In genomic region chr7:7567898-7568531, GRCh38 we compare ENCODE assay signal across 9 cellular contexts. TPM values are rescaled to one million over a fixed set of nuclear protein-coding genes. Genes with fewer than 3 reads are reported as not detected.
DNase-seq lines count a peak whose midpoint lies in the region; ATAC-seq, FAIRE-seq and TF ChIP-seq lines count a peak whose summit lies in the region.
"Had no signal": no experiment of that assay in that cellular context is flagged by ENCODE, and none has a peak within 500 bp of the region (broad histone marks: within the 10 kb centered on the region; RNA-seq: fewer than 3 reads in every experiment).

No MANE protein-coding gene starts in this region.

- TF ChIP-seq CTCF in GM12864 (IDR thresholded peaks at IDR 0.05; ENCODE audit: low read depth, low read length, missing control alignments) (no peak), psoas muscle (IDR thresholded peaks at IDR 0.05) (no peak)

- DNase-seq in GM12864 (ENCODE audit: low read depth), result no peak
- no peak for DNase-seq in NT2/D1 (ENCODE audit: low read depth, low spot score)
- DNase-seq in epithelial cell of prostate (ENCODE audit: low read depth, low spot score), result no peak
- no peak for DNase-seq in psoas muscle
- no peak for DNase-seq in DMS53 (lab: John Stamatoyannopoulos, UW)
- no peak for DNase-seq in activated CD4-positive, CD25-positive, alpha-beta regulatory T cell treated with anti-CD3 and anti-CD28 coated beads, Interleukin-2, amount 50 U/mL, for 72 hours
- no peak for DNase-seq in RCC 7860 (ENCODE audit: low spot score)
- no peak for DNase-seq in ecto neural progenitor cell (ENCODE audit: low spot score)
- DNase-seq: left colon had no signal

- H3K4me3 ChIP-seq in GM12864 (ENCODE audit: low read depth, low read length) (peak overlapping the region; percentile 68), NT2/D1 (ENCODE audit: insufficient read length, low read depth) (peak overlapping the region; percentile 85), psoas muscle (peak overlapping the region; percentile 92)

- H3K27me3 ChIP-seq in NT2/D1 (ENCODE audit: insufficient read depth, insufficient read length) (no peaks in the 10 kb centered on the region), psoas muscle (ENCODE audit: insufficient read depth in 3 of 3, low read length in 2 of 3) (no peaks in the 10 kb centered on the region)

- H3K9me3 ChIP-seq in NT2/D1 (ENCODE audit: insufficient read depth, low read length) (no peaks in the 10 kb centered on the region), psoas muscle (no peaks in the 10 kb centered on the region)

- intact Hi-C loops in psoas muscle (cut with DNase I), result loop anchor here in 1 of 2 donors (10.0 kb wide), 3 partner anchors 197 to 647 kb away; partner anchors contain the start of gene C1GALT1

- FAIRE-seq in RCC 7860 (lab: Jason Lieb, UNC), result no peak

- 51 to 64% (median 52%) methylated on average over 2 of the region's 2 CpGs for WGBS in psoas muscle, 3 donors

- H3K27ac ChIP-seq in epithelial cell of prostate (peak overlapping the region; percentile 94), psoas muscle (peak overlapping the region; percentile 97)

- H3K4me1 ChIP-seq in NT2/D1 (ENCODE audit: insufficient read depth, insufficient read length) (no peaks in the 10 kb centered on the region), psoas muscle (peaks cover 43% of the 10 kb centered on the region)

- H3K36me3 ChIP-seq in NT2/D1 (ENCODE audit: insufficient read depth, insufficient read length, low read length) (peaks cover 34% of the 10 kb centered on the region), psoas muscle (ENCODE audit: insufficient read depth in 1 of 2, low read depth in 1 of 2) (peaks cover 4 to 11% of the 10 kb centered on the region in 2 donors)

- ATAC-seq in psoas muscle, result no peak

- peak overlapping the region; percentile 90 for H3K9ac ChIP-seq in NT2/D1 (ENCODE audit: insufficient read length, low read depth)

RNA-seq across cellular contexts. Expression of gene MIOS, which starts 1.3 kb away (rescaled TPM):
- 100 to 1,000 TPM in 2 of 4 donors, 10 to 100 TPM in 2; 65.5 to 219 (median 105) TPM for total RNA-seq in psoas muscle
- polyA plus RNA-seq in psoas muscle, result 100 to 1,000 TPM in 1 of 3 donors, 10 to 100 TPM in 2; 65.2 to 192 (median 76.3) TPM

RNA-seq across cellular contexts. Expression of gene COL28A1, which starts 32.3 kb away (rescaled TPM):
- 1 to 10 TPM; 1.9 to 6.3 (median 3.0) TPM for total RNA-seq in psoas muscle
- polyA plus RNA-seq in psoas muscle, result 1 to 10 TPM in 2 of 3 donors, under 1 TPM in 1; 0.29 to 1.7 (median 1.7) TPM
